ENCODE assay signal across 1 cellular context in the genomic region with DNA sequence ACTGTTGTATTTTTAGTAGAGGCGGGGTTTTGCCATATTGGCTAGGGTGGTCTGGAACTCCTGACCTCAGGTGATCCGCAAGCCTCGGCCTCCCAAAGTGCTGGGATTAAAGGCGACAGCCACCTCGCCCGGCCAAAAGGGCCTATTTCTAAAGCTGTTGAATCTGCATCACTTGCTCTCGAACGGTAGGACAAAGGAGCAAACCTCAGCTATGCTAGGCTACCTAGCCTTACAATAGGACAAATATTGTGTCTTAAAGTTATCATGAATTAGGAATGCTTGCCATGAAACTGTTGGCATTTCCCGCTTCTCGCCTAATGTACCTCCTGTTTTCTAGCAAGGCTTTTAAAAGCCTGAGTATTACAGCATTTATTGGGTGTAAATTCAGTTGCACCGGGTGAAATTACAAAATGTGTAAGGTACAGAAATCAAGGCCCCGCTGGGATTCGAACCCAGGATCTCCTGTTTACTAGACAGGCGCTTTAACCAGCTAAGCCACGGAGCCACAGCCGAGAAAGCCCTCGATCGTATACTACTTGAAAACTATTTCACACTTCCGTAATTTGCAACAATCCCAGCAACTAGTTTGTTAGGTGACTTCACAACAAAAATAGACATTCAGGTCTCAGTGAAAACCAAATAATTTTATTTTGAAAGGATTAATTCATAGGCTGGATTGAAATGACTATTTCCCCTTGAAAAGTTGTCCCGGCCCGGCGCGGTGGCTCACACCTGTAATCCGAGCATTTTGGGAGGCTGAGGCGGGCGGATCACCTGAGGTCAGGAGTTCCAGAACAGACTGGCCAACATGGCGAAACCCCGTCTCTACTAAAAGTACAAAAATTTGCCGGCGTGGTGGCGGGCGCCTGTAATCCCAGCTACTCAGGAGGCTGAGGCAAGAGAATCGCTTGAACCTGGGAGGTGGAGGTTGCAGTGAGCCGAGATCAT.
TF ChIP-seq lines count a peak whose summit lies in the region.

No MANE protein-coding gene starts in this region.

TF ChIP-seq in HEK293, 187 proteins besides CTCF, POLR2A, EP300 and RAD21 (continued from another document and continues in another):
- TF ChIP-seq, protein P1, sequence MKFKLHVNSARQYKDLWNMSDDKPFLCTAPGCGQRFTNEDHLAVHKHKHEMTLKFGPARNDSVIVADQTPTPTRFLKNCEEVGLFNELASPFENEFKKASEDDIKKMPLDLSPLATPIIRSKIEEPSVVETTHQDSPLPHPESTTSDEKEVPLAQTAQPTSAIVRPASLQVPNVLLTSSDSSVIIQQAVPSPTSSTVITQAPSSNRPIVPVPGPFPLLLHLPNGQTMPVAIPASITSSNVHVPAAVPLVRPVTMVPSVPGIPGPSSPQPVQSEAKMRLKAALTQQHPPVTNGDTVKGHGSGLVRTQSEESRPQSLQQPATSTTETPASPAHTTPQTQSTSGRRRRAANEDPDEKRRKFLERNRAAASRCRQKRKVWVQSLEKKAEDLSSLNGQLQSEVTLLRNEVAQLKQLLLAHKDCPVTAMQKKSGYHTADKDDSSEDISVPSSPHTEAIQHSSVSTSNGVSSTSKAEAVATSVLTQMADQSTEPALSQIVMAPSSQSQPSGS (tag by site-specific recombination; IDR thresholded peaks at IDR 0.05; ENCODE audit: low read depth), result no peak
- TF ChIP-seq ZNF624 (tag by site-specific recombination; IDR thresholded peaks at IDR 0.05) (no peak), ZNF211 (tag by site-specific recombination; IDR thresholded peaks at IDR 0.05; ENCODE audit: low read depth) (no peak), BCL11A (tag by site-specific recombination; IDR thresholded peaks at IDR 0.05; ENCODE audit: low read depth) (peak; percentile 99), ZNF560 (tag by site-specific recombination; IDR thresholded peaks at IDR 0.05; ENCODE audit: borderline replicate concordance) (no peak), ZNF48 (tag by site-specific recombination; IDR thresholded peaks at IDR 0.05) (no peak), ZNF610 (tag by site-specific recombination; IDR thresholded peaks at IDR 0.05; ENCODE audit: borderline replicate concordance) (no peak), ZNF16 (tag by site-specific recombination; IDR thresholded peaks at IDR 0.05; ENCODE audit: low read depth) (no peak), KLF8 (tag by site-specific recombination; IDR thresholded peaks at IDR 0.05) (peak; percentile 69), GLIS1 (tag by site-specific recombination; IDR thresholded peaks at IDR 0.05) (peak; percentile 48; the same call in 1 of the 2 replicates), ZNF416 (tag by site-specific recombination; IDR thresholded peaks at IDR 0.05) (no peak), ZBTB1 (tag by site-specific recombination; IDR thresholded peaks at IDR 0.05) (no peak), ZNF76 (tag by site-specific recombination; IDR thresholded peaks at IDR 0.05; ENCODE audit: borderline replicate concordance, low read depth) (no peak), ZNF175 (tag by site-specific recombination; IDR thresholded peaks at IDR 0.05) (no peak), ZNF571 (tag by site-specific recombination; IDR thresholded peaks at IDR 0.05) (no peak), ELK4 (IDR thresholded peaks at IDR 0.05; ENCODE audit: borderline replicate concordance, low read depth, low read length) (no peak), ZNF670 (tag by site-specific recombination; IDR thresholded peaks at IDR 0.05; ENCODE audit: low read depth) (no peak), ZNF266 (tag by site-specific recombination; IDR thresholded peaks at IDR 0.05; ENCODE audit: low read depth) (no peak), ZNF362 (tag by site-specific recombination; IDR thresholded peaks at IDR 0.05) (no peak), HIC1 (tag by site-specific recombination; IDR thresholded peaks at IDR 0.05) (peak; percentile 96), BCL6B (tag by site-specific recombination; IDR thresholded peaks at IDR 0.05) (no peak), ZNF747 (tag by site-specific recombination; IDR thresholded peaks at IDR 0.05) (no peak), ZNF473 (tag by site-specific recombination; IDR thresholded peaks at IDR 0.05) (no peak), ZNF677 (tag by site-specific recombination; IDR thresholded peaks at IDR 0.05) (0 out of 2 replicates have a peak, but pooled peaks have one; percentile 45), GLI4 (tag by site-specific recombination; IDR thresholded peaks at IDR 0.05) (no peak), ZNF391 (tag by site-specific recombination; IDR thresholded peaks at IDR 0.05; ENCODE audit: borderline replicate concordance, low read depth) (peak; percentile 64; the same call in 1 of the 2 replicates), ZNF626 (tag by site-specific recombination; IDR thresholded peaks at IDR 0.05) (no peak), ZNF426 (tag by site-specific recombination; IDR thresholded peaks at IDR 0.05) (no peak), ZNF324 (tag by site-specific recombination; IDR thresholded peaks at IDR 0.05) (0 out of 2 replicates have a peak, but pooled peaks have one; percentile 32), YY2 (tag by site-specific recombination; IDR thresholded peaks at IDR 0.05) (no peak), KLF7 (tag by site-specific recombination; IDR thresholded peaks at IDR 0.05; ENCODE audit: borderline replicate concordance) (no peak), ZBTB48 (tag by site-specific recombination; IDR thresholded peaks at IDR 0.05) (no peak), ZNF248 (tag by site-specific recombination; IDR thresholded peaks at IDR 0.05) (no peak), EGR2 (tag by site-specific recombination; IDR thresholded peaks at IDR 0.05; ENCODE audit: low read depth) (no peak), ZNF311 (tag by site-specific recombination; IDR thresholded peaks at IDR 0.05; ENCODE audit: borderline replicate concordance) (no peak), ZNF121 (tag by site-specific recombination; IDR thresholded peaks at IDR 0.05) (no peak), SP3 (tag by site-specific recombination; IDR thresholded peaks at IDR 0.05) (peak; percentile 43; the same call in 1 of the 2 replicates), ZNF114 (tag by site-specific recombination; IDR thresholded peaks at IDR 0.05) (no peak), ZNF658 (tag by site-specific recombination; IDR thresholded peaks at IDR 0.05) (no peak), ZNF548 (tag by site-specific recombination; IDR thresholded peaks at IDR 0.05) (no peak), ZFP37 (tag by site-specific recombination; IDR thresholded peaks at IDR 0.05) (peak; percentile 86; the same call in 1 of the 2 replicates), ZNF768 (tag by site-specific recombination; IDR thresholded peaks at IDR 0.05) (no peak), ZNF302 (tag by site-specific recombination; IDR thresholded peaks at IDR 0.05; ENCODE audit: low read depth) (no peak), SALL2 (tag by site-specific recombination; IDR thresholded peaks at IDR 0.05; ENCODE audit: borderline replicate concordance) (0 out of 2 replicates have a peak, but pooled peaks have one; percentile 51), ZNF214 (tag by site-specific recombination; IDR thresholded peaks at IDR 0.05; ENCODE audit: borderline replicate concordance) (no peak), HOXD13 (CRISPR knock-in tag; IDR thresholded peaks at IDR 0.05; ENCODE audit: borderline replicate concordance) (no peak), RBAK (tag by site-specific recombination; IDR thresholded peaks at IDR 0.05) (no peak)
- TF ChIP-seq, protein P2, sequence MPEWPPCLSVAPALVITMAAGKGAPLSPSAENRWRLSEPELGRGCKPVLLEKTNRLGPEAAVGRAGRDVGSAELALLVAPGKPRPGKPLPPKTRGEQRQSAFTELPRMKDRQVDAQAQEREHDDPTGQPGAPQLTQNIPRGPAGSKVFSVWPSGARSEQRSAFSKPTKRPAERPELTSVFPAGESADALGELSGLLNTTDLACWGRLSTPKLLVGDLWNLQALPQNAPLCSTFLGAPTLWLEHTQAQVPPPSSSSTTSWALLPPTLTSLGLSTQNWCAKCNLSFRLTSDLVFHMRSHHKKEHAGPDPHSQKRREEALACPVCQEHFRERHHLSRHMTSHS (tag by site-specific recombination; IDR thresholded peaks at IDR 0.05), result no peak
- TF ChIP-seq, protein P3, sequence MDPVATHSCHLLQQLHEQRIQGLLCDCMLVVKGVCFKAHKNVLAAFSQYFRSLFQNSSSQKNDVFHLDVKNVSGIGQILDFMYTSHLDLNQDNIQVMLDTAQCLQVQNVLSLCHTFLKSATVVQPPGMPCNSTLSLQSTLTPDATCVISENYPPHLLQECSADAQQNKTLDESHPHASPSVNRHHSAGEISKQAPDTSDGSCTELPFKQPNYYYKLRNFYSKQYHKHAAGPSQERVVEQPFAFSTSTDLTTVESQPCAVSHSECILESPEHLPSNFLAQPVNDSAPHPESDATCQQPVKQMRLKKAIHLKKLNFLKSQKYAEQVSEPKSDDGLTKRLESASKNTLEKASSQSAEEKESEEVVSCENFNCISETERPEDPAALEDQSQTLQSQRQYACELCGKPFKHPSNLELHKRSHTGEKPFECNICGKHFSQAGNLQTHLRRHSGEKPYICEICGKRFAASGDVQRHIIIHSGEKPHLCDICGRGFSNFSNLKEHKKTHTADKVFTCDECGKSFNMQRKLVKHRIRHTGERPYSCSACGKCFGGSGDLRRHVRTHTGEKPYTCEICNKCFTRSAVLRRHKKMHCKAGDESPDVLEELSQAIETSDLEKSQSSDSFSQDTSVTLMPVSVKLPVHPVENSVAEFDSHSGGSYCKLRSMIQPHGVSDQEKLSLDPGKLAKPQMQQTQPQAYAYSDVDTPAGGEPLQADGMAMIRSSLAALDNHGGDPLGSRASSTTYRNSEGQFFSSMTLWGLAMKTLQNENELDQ (tag by site-specific recombination; IDR thresholded peaks at IDR 0.05; ENCODE audit: low read depth), result no peak
- TF ChIP-seq, protein P4, sequence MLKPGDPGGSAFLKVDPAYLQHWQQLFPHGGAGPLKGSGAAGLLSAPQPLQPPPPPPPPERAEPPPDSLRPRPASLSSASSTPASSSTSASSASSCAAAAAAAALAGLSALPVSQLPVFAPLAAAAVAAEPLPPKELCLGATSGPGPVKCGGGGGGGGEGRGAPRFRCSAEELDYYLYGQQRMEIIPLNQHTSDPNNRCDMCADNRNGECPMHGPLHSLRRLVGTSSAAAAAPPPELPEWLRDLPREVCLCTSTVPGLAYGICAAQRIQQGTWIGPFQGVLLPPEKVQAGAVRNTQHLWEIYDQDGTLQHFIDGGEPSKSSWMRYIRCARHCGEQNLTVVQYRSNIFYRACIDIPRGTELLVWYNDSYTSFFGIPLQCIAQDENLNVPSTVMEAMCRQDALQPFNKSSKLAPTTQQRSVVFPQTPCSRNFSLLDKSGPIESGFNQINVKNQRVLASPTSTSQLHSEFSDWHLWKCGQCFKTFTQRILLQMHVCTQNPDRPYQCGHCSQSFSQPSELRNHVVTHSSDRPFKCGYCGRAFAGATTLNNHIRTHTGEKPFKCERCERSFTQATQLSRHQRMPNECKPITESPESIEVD (tag by site-specific recombination; IDR thresholded peaks at IDR 0.05), result peak; percentile 93
